ENCODE assay signal across 11 cellular contexts in the genomic region with DNA sequence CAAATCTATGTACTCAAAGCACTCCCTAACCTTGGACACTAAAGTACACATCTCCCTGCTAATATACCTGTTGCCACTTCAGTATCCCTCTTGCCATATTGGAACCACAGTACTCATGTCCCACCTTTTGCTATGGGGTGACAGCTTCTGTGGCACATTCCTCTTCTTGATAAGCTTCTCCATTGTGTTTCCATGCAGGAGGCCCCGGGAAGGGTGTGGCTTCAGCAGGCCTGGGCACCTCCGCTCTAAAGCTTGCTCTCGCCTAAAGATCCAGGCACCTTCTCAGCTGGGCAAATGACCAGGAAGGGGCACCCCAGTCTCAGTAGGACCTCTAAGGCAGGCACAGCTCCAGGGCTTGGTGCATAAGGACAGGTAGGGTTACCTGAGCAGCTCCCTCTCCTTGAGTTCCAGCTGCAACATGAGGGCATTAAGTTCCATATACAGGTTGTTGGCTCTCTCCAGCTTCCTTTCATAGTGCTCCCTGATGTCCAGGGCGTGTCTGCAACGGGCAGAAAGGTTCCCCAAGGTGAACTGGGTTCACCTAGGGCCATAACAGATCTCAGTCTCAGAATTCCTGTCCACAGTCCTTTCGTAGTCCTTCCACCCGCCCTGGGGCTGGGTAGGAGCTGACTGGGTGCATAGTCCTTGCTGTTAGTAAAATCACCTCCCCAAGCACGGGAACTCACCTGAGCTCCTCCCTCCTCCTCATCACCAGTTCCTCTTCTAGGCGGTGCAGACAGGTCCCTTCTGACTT. TPM values are rescaled to one million over a fixed set of nuclear protein-coding genes. Genes with fewer than 3 reads are reported as not detected.
A peak's percentile ranks its signal among the peaks of the same experiment; 100 is the strongest.
DNase-seq lines count a peak whose midpoint lies in the region; ATAC-seq and TF ChIP-seq lines count a peak whose summit lies in the region.
"Had no signal": no experiment of that assay in that cellular context is flagged by ENCODE, and none has a peak within 500 bp of the region (broad histone marks: within the 10 kb centered on the region; RNA-seq: fewer than 3 reads in every experiment).

No MANE protein-coding gene starts in this region.

- H3K4me1 Mint-ChIP-seq in activated T-cell treated with anti-CD3 and anti-CD28 coated beads, Interleukin-2, amount 50 U/mL, for 4 hours (ENCODE audit: low read depth) = no peaks in the 10 kb centered on the region
- peaks cover 11% of the 10 kb centered on the region for H3K4me1 Mint-ChIP-seq in type B pancreatic cell (ENCODE audit: unreplicated experiment)

- intact Hi-C loops in Right ventricle myocardium superior (cut with DNase I) (no loop called here), left colon (cut with DNase I, micrococcal nuclease) (no loop called here)

- peak overlapping the region; percentile 81 for H3K27ac Mint-ChIP-seq in type B pancreatic cell

- no peak overlapping the region for H3K27ac ChIP-seq in right atrium auricular region

- peaks cover 69% of the 10 kb centered on the region for H3K36me3 ChIP-seq in right atrium auricular region

- H3K9me3 Mint-ChIP-seq in activated T-cell treated with anti-CD3 and anti-CD28 coated beads, Interleukin-2, amount 50 U/mL, for 4 hours = no peaks in the 10 kb centered on the region
- no peaks in the 10 kb centered on the region for H3K9me3 Mint-ChIP-seq in type B pancreatic cell

- H3K27me3 Mint-ChIP-seq in activated T-cell treated with anti-CD3 and anti-CD28 coated beads, Interleukin-2, amount 50 U/mL, for 4 hours (ENCODE audit: low read depth) = no peaks in the 10 kb centered on the region
- H3K27me3 Mint-ChIP-seq in type B pancreatic cell = no peaks in the 10 kb centered on the region

- DNase-seq in Right ventricle myocardium superior (no peak), right atrium auricular region (ENCODE audit: low spot score) (no peak), left colon (peak; percentile 42 to 61), type B pancreatic cell (ENCODE audit: extremely low spot score, unreplicated experiment) (no peak), NCI-H1092 treated with DMSO at 0.1 percent for 48 hours (lab: John Stamatoyannopoulos, UW) (no peak), NCI-H446 treated with DMSO at 0.1 percent for 48 hours (lab: John Stamatoyannopoulos, UW) (no peak)
- DNase-seq in activated T-cell treated with anti-CD3 and anti-CD28 coated beads, Interleukin-2, amount 50 U/mL, for 4 hours = no peak
- DNase-seq: activated CD4-positive, alpha-beta T cell treated with anti-CD3 and anti-CD28 coated beads for 1 hour; NCI-H69 had no signal

- H3K4me3 Mint-ChIP-seq in activated T-cell treated with anti-CD3 and anti-CD28 coated beads, Interleukin-2, amount 50 U/mL, for 4 hours = peak overlapping the region; percentile 14
- peak overlapping the region; percentile 15 for H3K4me3 Mint-ChIP-seq in type B pancreatic cell

- H3K36me3 Mint-ChIP-seq in activated T-cell treated with anti-CD3 and anti-CD28 coated beads, Interleukin-2, amount 50 U/mL, for 4 hours (ENCODE audit: insufficient read depth) = peaks cover 31% of the 10 kb centered on the region
- H3K36me3 Mint-ChIP-seq in type B pancreatic cell = peaks cover 20% of the 10 kb centered on the region

- TF ChIP-seq CTCF in right atrium auricular region (IDR thresholded peaks at IDR 0.05) (no peak), type B pancreatic cell (conservative IDR thresholded peaks at IDR 0.05) (no peak)

- H3K4me3 ChIP-seq in right atrium auricular region = no peak overlapping the region

- peaks cover 0 to 23% of the 10 kb centered on the region in 2 donors for H3K4me1 ChIP-seq in right atrium auricular region

- H3K9me3 ChIP-seq in right atrium auricular region = no peaks in the 10 kb centered on the region

- peak; percentile 11 for ATAC-seq in Right ventricle myocardium superior (ENCODE audit: poor library complexity)
- ATAC-seq in activated T-cell treated with anti-CD3 and anti-CD28 coated beads, Interleukin-2, amount 50 U/mL, for 4 hours = peak; percentile 8 to 9
- peak; percentile 76 for ATAC-seq in left colon
- ATAC-seq in HG02973 (IDR thresholded peaks at IDR 0.05; ENCODE audit: unreplicated experiment) = no peak

- no peaks in the 10 kb centered on the region for H3K27me3 ChIP-seq in right atrium auricular region

RNA-seq across cellular contexts. Expression of a gene that starts 15.9 kb away (rescaled TPM):
- total RNA-seq in Right ventricle myocardium superior = 5.5 TPM
- 1 to 10 TPM; 2.6 to 9.8 TPM for total RNA-seq in right atrium auricular region
- 1 to 10 TPM; 6.5 to 8.4 (median 7.7) TPM for total RNA-seq in activated T-cell treated with anti-CD3 and anti-CD28 coated beads, Interleukin-2, amount 50 U/mL, for 4 hours
- 1 to 10 TPM; 3.2 to 6.8 TPM for total RNA-seq in left colon
- total RNA-seq in type B pancreatic cell (ENCODE audit: low replicate concordance) = 10.6 and 31.6 TPM in 2 replicates

RNA-seq across cellular contexts. Expression of a gene that starts 17.7 kb away (rescaled TPM):
- total RNA-seq in Right ventricle myocardium superior (10.8 TPM), right atrium auricular region (10 to 100 TPM; 11.1 to 18.9 TPM), left colon (10 to 100 TPM; 21.3 to 22.3 TPM), type B pancreatic cell (ENCODE audit: low replicate concordance) (46.4 and 52.3 TPM in 2 replicates)
- total RNA-seq in activated T-cell treated with anti-CD3 and anti-CD28 coated beads, Interleukin-2, amount 50 U/mL, for 4 hours = 10 to 100 TPM; 62.6 to 71.4 (median 64.3) TPM

RNA-seq across cellular contexts. Expression of a gene that starts 23.9 kb away (rescaled TPM):
- total RNA-seq in Right ventricle myocardium superior = not detected
- not detected for total RNA-seq in right atrium auricular region
- not detected for total RNA-seq in activated T-cell treated with anti-CD3 and anti-CD28 coated beads, Interleukin-2, amount 50 U/mL, for 4 hours
- total RNA-seq in left colon = not detected
- not detected in 2 replicates for total RNA-seq in type B pancreatic cell (ENCODE audit: low replicate concordance)
- total RNA-seq: renal cortical epithelial cell had no signal

RNA-seq across cellular contexts. Expression of a gene that starts 31.5 kb away (rescaled TPM):
- total RNA-seq in Right ventricle myocardium superior = 503 TPM
- 100 to 1,000 TPM; 288 to 378 TPM for total RNA-seq in right atrium auricular region
- 1,000 to 10,000 TPM; 1,031 to 1,084 (median 1,084) TPM for total RNA-seq in activated T-cell treated with anti-CD3 and anti-CD28 coated beads, Interleukin-2, amount 50 U/mL, for 4 hours
- 100 to 1,000 TPM; 586 to 592 TPM for total RNA-seq in left colon
- total RNA-seq in type B pancreatic cell (ENCODE audit: low replicate concordance) = 825 and 1,222 TPM in 2 replicates

RNA-seq across cellular contexts. Expression of a gene that starts 41.9 kb away (rescaled TPM):
- total RNA-seq in Right ventricle myocardium superior = 46.0 TPM
- 10 to 100 TPM; 38.8 to 60.6 TPM for total RNA-seq in right atrium auricular region
- 100 to 1,000 TPM; 269 to 284 (median 284) TPM for total RNA-seq in activated T-cell treated with anti-CD3 and anti-CD28 coated beads, Interleukin-2, amount 50 U/mL, for 4 hours
- total RNA-seq in left colon = 100 to 1,000 TPM; 447 to 662 TPM
- total RNA-seq in type B pancreatic cell (ENCODE audit: low replicate concordance) = 88.1 and 142 TPM in 2 replicates

Comparison
In these comparisons a context has a peak if more than half of its experiments do, and no peak if none do; other contexts are left out.
1. DNase-seq: peak in left colon (2 of 2); none in Right ventricle myocardium superior (single experiment), right atrium auricular region (single experiment), activated T-cell treated with anti-CD3 and anti-CD28 coated beads, Interleukin-2, amount 50 U/mL, for 4 hours (single experiment), type B pancreatic cell (single experiment), NCI-H1092 treated with DMSO at 0.1 percent for 48 hours (single experiment) and NCI-H446 treated with DMSO at 0.1 percent for 48 hours (single experiment).